7 cellular contexts compared by ENCODE assay signal in the genomic region with DNA sequence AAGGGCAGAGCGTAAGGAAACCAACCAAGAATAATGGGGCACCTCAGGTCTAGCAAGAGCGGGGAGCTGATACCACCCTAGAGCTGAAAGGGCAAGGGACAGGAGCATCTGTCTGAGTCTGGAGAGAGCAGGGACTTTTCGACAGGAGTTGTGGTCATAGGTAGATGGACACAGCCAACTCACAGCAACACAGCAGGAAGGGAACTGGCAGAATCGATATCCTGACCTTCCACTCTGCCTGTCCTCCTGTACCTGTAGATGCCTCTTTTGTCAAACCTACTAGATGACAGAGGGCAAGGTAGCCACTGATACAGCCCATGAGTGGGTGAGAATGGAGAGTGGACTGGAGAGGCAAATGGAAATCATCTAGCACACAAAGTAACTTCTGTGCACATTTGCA.
"Had no signal": no experiment of that assay in that cellular context is flagged by ENCODE, and none has a peak within 500 bp of the region (broad histone marks: within the 10 kb centered on the region; RNA-seq: fewer than 3 reads in every experiment).

No MANE protein-coding gene starts in this region.

- H3K4me3 ChIP-seq: GM23338 had no signal

- H2AFZ ChIP-seq: GM23338 had no signal

- ATAC-seq: GM23338 had no signal

- DNase-seq: H9, HCEC 1CT, KBM-7 had no signal

- FAIRE-seq: H1, H54, HTR-8/SVneo had no signal

- H3K4me2 ChIP-seq: GM23338 had no signal
